Comparison of ENCODE assay signal across 1 cellular context in the genomic region with DNA sequence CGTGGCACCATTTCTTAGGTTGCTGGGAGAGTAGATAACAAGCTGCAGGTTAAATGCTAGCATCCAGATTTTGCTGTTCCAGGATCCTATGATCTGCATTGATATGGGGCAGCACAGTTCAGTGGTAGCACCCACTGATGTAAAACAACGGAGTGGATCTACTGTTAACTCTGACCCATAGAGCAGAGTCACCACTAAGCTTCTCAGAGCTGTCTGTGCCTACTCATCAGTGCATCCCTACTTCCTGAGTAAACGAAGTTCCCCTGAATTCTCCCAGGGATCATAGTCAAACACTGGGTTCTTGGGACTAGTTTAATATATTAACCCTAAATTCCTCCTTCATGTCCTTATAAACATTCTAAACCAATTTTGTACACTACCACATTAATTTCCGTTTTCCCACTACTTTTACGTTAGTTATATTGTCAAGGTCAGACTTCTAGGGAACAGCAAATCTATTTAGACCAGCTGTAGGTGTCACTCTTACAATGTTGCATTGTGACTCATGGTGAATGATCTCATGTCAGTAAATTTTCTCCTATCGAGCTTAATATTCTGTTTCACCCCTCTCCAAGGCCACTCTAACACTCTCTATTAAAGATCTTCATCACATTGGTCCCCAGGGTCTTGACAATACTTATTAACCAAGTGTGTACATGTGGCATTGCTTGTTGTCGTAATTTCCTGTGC.
TF ChIP-seq lines count a peak whose summit lies in the region.

No MANE protein-coding gene starts in this region.

TF ChIP-seq in HEK293, 187 proteins besides CTCF, POLR2A, EP300 and RAD21:
- TF ChIP-seq, protein P1, sequence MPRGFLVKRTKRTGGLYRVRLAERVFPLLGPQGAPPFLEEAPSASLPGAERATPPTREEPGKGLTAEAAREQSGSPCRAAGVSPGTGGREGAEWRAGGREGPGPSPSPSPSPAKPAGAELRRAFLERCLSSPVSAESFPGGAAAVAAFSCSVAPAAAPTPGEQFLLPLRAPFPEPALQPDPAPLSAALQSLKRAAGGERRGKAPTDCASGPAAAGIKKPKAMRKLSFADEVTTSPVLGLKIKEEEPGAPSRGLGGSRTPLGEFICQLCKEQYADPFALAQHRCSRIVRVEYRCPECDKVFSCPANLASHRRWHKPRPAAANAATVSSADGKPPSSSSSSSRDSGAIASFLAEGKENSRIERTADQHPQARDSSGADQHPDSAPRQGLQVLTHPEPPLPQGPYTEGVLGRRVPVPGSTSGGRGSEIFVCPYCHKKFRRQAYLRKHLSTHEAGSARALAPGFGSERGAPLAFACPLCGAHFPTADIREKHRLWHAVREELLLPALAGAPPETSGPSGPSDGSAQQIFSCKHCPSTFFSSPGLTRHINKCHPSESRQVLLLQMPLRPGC (tag by site-specific recombination; IDR thresholded peaks at IDR 0.05): no peak
- no peak for TF ChIP-seq ZNF514 (tag by site-specific recombination; IDR thresholded peaks at IDR 0.05)
- no peak for TF ChIP-seq SALL2 (tag by site-specific recombination; IDR thresholded peaks at IDR 0.05; ENCODE audit: borderline replicate concordance)
- no peak for TF ChIP-seq ZNF114 (tag by site-specific recombination; IDR thresholded peaks at IDR 0.05)
- no peak for TF ChIP-seq ZNF433 (tag by site-specific recombination; IDR thresholded peaks at IDR 0.05; ENCODE audit: low read depth)
- TF ChIP-seq ZNF76 (tag by site-specific recombination; IDR thresholded peaks at IDR 0.05; ENCODE audit: borderline replicate concordance, low read depth): no peak
- TF ChIP-seq ZNF654 (tag by site-specific recombination; IDR thresholded peaks at IDR 0.05; ENCODE audit: low read depth): peak; percentile 19; the same call in 1 of the 2 replicates
- TF ChIP-seq ZNF239 (tag by site-specific recombination; IDR thresholded peaks at IDR 0.05): no peak
